2 cellular contexts compared by ENCODE assay signal in the genomic region with DNA sequence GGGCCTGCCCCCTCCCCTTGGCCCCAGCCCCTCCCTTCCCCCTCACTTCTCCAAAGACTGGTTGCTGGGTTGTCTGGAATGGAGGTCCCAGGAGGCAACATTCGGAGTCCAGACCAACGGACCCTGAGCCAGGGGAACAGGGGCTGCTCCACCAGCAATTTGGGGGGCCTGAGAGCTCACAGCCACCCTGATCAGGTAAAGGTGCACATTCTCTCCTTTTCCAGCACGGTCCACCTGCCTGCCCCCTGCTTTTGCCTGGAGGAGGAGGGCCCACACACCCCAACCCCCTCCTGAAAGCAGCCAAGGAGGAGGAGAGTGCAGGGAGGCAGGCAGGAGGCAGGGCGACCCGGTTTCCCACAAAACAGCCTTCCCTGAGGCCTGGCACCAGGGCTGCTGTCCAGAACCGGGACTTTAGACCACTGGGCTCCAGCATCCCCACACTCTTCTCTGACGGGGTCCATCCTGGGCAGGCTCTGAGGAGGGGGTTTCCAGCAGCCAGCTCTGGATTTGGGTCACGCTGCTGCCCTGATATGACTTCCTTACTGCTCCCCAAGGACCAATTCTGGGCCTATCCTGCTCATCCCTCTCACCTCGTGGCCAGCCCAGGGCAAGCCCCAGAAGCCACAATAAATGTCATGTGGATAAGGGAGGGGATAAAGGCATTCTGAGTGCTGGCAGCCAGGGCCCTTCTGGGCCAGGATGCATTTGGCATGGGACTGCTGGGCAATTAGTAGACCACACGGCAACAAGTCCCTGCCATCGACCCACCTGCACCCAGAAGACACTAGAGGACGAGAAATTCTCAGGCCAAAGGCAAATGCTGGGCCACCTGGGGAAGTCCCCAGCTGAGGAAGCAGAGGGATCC.
A peak's percentile ranks its signal among the peaks of the same experiment; 100 is the strongest.
TF ChIP-seq lines count a peak whose summit lies in the region.

No MANE protein-coding gene starts in this region.

TF ChIP-seq in IMR-90, 13 proteins besides CTCF, POLR2A, EP300 and RAD21:
- TF ChIP-seq SMC3 (IDR thresholded peaks at IDR 0.05; ENCODE audit: low read depth, low read length): no peak
- no peak for TF ChIP-seq NFE2L2 (IDR thresholded peaks at IDR 0.05; ENCODE audit: low read depth, low read length)
- no peak for TF ChIP-seq CHD1 (IDR thresholded peaks at IDR 0.05; ENCODE audit: low read depth, low read length)
- no peak for TF ChIP-seq CEBPB (IDR thresholded peaks at IDR 0.05; ENCODE audit: low read depth, low read length)
- TF ChIP-seq RFX5 (IDR thresholded peaks at IDR 0.05; ENCODE audit: low read depth, low read length): no peak
- TF ChIP-seq MXI1 (IDR thresholded peaks at IDR 0.05; ENCODE audit: borderline replicate concordance, low read depth, low read length): no peak
- TF ChIP-seq, protein P1, sequence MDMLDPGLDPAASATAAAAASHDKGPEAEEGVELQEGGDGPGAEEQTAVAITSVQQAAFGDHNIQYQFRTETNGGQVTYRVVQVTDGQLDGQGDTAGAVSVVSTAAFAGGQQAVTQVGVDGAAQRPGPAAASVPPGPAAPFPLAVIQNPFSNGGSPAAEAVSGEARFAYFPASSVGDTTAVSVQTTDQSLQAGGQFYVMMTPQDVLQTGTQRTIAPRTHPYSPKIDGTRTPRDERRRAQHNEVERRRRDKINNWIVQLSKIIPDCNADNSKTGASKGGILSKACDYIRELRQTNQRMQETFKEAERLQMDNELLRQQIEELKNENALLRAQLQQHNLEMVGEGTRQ (IDR thresholded peaks at IDR 0.05; ENCODE audit: low read depth, low read length): no peak
- TF ChIP-seq MAZ (IDR thresholded peaks at IDR 0.05; ENCODE audit: borderline replicate concordance, low read depth, low read length): no peak
- no peak for TF ChIP-seq FOS (IDR thresholded peaks at IDR 0.05; ENCODE audit: low read depth, low read length)

TF ChIP-seq in H1, 55 proteins besides CTCF, POLR2A, EP300 and RAD21:
- no peak for TF ChIP-seq FOSL1 (IDR thresholded peaks at IDR 0.05; ENCODE audit: insufficient read depth, low read depth, low read length)
- TF ChIP-seq RNF2 (IDR thresholded peaks at IDR 0.05; ENCODE audit: borderline replicate concordance, low read depth, low read length, missing control alignments, poor library complexity, severe bottlenecking): no peak
- peak; percentile 5; the same call in 1 of the 2 replicates for TF ChIP-seq SUZ12 (IDR thresholded peaks at IDR 0.05; ENCODE audit: low read length)
- TF ChIP-seq MAFK (IDR thresholded peaks at IDR 0.05; ENCODE audit: low read depth, low read length): no peak
TF ChIP-seq in H1: peak in this region for 1.
